1 cellular context compared by ENCODE assay signal in the genomic region with DNA sequence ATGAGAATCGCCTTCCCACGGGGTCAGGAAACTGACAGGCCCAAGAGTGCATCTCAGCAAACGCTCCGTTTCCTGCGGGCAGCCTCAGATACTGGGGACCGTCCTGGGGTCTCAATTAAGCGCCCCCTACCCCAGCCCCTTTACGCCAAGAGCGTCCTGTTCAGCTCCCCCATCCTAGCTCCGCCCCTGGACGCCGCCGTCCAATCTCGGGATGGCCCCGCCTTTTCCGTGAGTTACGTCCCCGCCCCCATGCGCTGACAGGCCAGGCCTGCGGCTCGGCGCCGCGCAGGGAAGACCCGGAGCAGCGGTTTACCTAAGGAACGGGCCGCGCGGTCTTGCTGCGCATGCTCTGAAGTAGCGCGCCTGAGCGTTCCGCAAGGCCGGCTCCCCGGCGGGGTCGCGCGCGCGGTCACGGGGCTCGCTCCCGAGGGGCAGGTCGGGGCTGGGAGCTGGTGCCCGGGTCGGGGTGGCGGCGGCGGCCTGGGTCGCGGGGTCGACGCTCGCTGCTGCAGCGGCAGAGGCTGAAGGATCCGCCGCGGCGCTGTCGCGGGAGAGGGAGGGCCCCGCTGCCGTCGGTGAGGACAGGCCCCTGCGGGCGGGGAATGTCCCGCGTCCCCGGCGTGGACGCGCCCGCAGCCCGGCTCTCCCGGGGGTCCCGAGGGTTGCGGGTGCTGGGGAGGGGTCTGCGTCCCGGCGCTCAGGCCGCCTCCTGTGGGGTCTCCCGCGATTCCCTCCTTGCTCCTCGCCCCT.
A peak's percentile ranks its signal among the peaks of the same experiment; 100 is the strongest.
TF ChIP-seq lines count a peak whose summit lies in the region.

A gene with protein sequence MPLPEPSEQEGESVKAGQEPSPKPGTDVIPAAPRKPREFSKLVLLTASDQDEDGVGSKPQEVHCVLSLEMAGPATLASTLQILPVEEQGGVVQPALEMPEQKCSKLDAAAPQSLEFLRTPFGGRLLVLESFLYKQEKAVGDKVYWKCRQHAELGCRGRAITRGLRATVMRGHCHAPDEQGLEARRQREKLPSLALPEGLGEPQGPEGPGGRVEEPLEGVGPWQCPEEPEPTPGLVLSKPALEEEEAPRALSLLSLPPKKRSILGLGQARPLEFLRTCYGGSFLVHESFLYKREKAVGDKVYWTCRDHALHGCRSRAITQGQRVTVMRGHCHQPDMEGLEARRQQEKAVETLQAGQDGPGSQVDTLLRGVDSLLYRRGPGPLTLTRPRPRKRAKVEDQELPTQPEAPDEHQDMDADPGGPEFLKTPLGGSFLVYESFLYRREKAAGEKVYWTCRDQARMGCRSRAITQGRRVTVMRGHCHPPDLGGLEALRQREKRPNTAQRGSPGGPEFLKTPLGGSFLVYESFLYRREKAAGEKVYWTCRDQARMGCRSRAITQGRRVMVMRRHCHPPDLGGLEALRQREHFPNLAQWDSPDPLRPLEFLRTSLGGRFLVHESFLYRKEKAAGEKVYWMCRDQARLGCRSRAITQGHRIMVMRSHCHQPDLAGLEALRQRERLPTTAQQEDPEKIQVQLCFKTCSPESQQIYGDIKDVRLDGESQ (plus strand): TSS at position 352 of the 750 bp plus-strand sequence. CDS start 17,755 bp downstream, outside the sequence.

TF ChIP-seq in H1, 55 proteins besides CTCF, POLR2A, EP300 and RAD21 (continues in another document):
- TF ChIP-seq CHD1 (IDR thresholded peaks at IDR 0.05; ENCODE audit: low read depth, low read length) (no peak), SP1 (IDR thresholded peaks at IDR 0.05; ENCODE audit: low read depth, low read length) (peak; percentile 97), POLR2AphosphoS5 (IDR thresholded peaks at IDR 0.05; ENCODE audit: low read depth, low read length) (no peak), CREB1 (IDR thresholded peaks at IDR 0.05) (peak; percentile 79), SUZ12 (IDR thresholded peaks at IDR 0.05; ENCODE audit: low read length) (no peak), TAF1 (IDR thresholded peaks at IDR 0.05; ENCODE audit: low read depth, low read length) (peak; percentile 56; the same call in 1 of the 2 replicates), GABPA (IDR thresholded peaks at IDR 0.05; ENCODE audit: borderline replicate concordance, insufficient read depth, low read length) (no peak), CBX8 (IDR thresholded peaks at IDR 0.05; ENCODE audit: borderline replicate concordance, low read depth, low read length) (no peak), RNF2 (IDR thresholded peaks at IDR 0.05; ENCODE audit: borderline replicate concordance, low read depth, low read length, missing control alignments, poor library complexity, severe bottlenecking) (no peak), ZNF274 (IDR thresholded peaks at IDR 0.05; ENCODE audit: borderline replicate concordance, extremely low read depth, low read length) (no peak), BACH1 (IDR thresholded peaks at IDR 0.05; ENCODE audit: low read length) (no peak), BCL11A (IDR thresholded peaks at IDR 0.05; ENCODE audit: low read depth in 2 of 2, low read length in 2 of 2) (no peak), USF2 (IDR thresholded peaks at IDR 0.05; ENCODE audit: low read length) (no peak; the same call in 1 of the 2 replicates), KDM1A (IDR thresholded peaks at IDR 0.05; ENCODE audit: borderline replicate concordance, low read length) (no peak), TCF12 (IDR thresholded peaks at IDR 0.05; ENCODE audit: low read depth, low read length) (no peak), RXRA (IDR thresholded peaks at IDR 0.05; ENCODE audit: insufficient read depth, low read depth, low read length) (no peak), EZH2 (IDR thresholded peaks at IDR 0.05; ENCODE audit: low read depth, low read length, severe bottlenecking) (no peak), SIN3A (conservative IDR thresholded peaks at IDR 0.05 in 1 of 2, IDR thresholded peaks at IDR 0.05 in 1 of 2; ENCODE audit: low read depth in 1 of 2, low read length in 2 of 2) (peak in 1 of 2 experiments; percentile 87; a peak in 2 of 4 replicates), PHF8 (conservative IDR thresholded peaks at IDR 0.05; ENCODE audit: low read depth, low read length) (peak; percentile 41; the same call in 1 of the 2 replicates), HDAC2 (IDR thresholded peaks at IDR 0.05; ENCODE audit: borderline replicate concordance in 1 of 2, low read depth in 2 of 2, low read length in 2 of 2) (no peak), TAF7 (optimal IDR thresholded peaks at IDR 0.05; ENCODE audit: borderline replicate concordance, low read depth, low read length) (peak; percentile 51), MAFK (IDR thresholded peaks at IDR 0.05; ENCODE audit: low read depth, low read length) (no peak), NRF1 (IDR thresholded peaks at IDR 0.05; ENCODE audit: low read depth, low read length) (peak; percentile 65), YY1 (IDR thresholded peaks at IDR 0.05; ENCODE audit: low read depth, low read length) (no peak; the same call in 1 of the 2 replicates), POU5F1 (IDR thresholded peaks at IDR 0.05; ENCODE audit: low read depth, low read length) (no peak), BRCA1 (IDR thresholded peaks at IDR 0.05; ENCODE audit: low read depth, low read length) (no peak), CBX5 (IDR thresholded peaks at IDR 0.05; ENCODE audit: low read depth, low read length) (no peak), RFX5 (IDR thresholded peaks at IDR 0.05; ENCODE audit: borderline replicate concordance, low read depth, low read length) (peak; percentile 44; the same call in 1 of the 2 replicates), SIRT6 (IDR thresholded peaks at IDR 0.05; ENCODE audit: low read length) (no peak), KDM5A (IDR thresholded peaks at IDR 0.05; ENCODE audit: low read length) (no peak), TBP (IDR thresholded peaks at IDR 0.05; ENCODE audit: low read depth, low read length) (no peak), SIX5 (IDR thresholded peaks at IDR 0.05; ENCODE audit: low read depth, low read length) (no peak), CHD2 (IDR thresholded peaks at IDR 0.05; ENCODE audit: low read length) (0 out of 2 replicates have a peak, but pooled peaks have one; percentile 26), FOSL1 (IDR thresholded peaks at IDR 0.05; ENCODE audit: insufficient read depth, low read depth, low read length) (no peak), EGR1 (IDR thresholded peaks at IDR 0.05; ENCODE audit: borderline replicate concordance, low read depth, low read length) (no peak), RBBP5 (IDR thresholded peaks at IDR 0.05; ENCODE audit: borderline replicate concordance, low read depth, low read length) (peak; percentile 67; the same call in 1 of the 2 replicates), SRF (IDR thresholded peaks at IDR 0.05; ENCODE audit: low read depth, low read length) (no peak), SP2 (IDR thresholded peaks at IDR 0.05; ENCODE audit: low read length) (no peak), CTBP2 (IDR thresholded peaks at IDR 0.05; ENCODE audit: borderline replicate concordance, insufficient read depth, insufficient read length, low read length) (no peak), HDAC6 (IDR thresholded peaks at IDR 0.05; ENCODE audit: low read depth, low read length) (no peak), SP4 (IDR thresholded peaks at IDR 0.05; ENCODE audit: low read length) (peak; percentile 90), JUND (IDR thresholded peaks at IDR 0.05; ENCODE audit: low read length) (no peak), JUN (IDR thresholded peaks at IDR 0.05; ENCODE audit: low read depth, low read length) (no peak), CEBPB (IDR thresholded peaks at IDR 0.05; ENCODE audit: low read depth, low read length) (no peak), KDM4A (IDR thresholded peaks at IDR 0.05; ENCODE audit: low read depth, low read length, severe bottlenecking) (peak; percentile 97), TEAD4 (IDR thresholded peaks at IDR 0.05; ENCODE audit: low read depth, low read length) (peak; percentile 42; the same call in 1 of the 2 replicates), SAP30 (IDR thresholded peaks at IDR 0.05; ENCODE audit: insufficient read depth, insufficient replicate concordance, low read length) (no peak), ATF2 (IDR thresholded peaks at IDR 0.05; ENCODE audit: low read length) (no peak)
- TF ChIP-seq, protein P1, sequence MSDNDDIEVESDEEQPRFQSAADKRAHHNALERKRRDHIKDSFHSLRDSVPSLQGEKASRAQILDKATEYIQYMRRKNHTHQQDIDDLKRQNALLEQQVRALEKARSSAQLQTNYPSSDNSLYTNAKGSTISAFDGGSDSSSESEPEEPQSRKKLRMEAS (IDR thresholded peaks at IDR 0.05), result peak; percentile 81
- TF ChIP-seq, protein P2, sequence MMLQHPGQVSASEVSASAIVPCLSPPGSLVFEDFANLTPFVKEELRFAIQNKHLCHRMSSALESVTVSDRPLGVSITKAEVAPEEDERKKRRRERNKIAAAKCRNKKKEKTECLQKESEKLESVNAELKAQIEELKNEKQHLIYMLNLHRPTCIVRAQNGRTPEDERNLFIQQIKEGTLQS (IDR thresholded peaks at IDR 0.05; ENCODE audit: insufficient read depth, low read depth, low read length), result no peak
- TF ChIP-seq, protein P3, sequence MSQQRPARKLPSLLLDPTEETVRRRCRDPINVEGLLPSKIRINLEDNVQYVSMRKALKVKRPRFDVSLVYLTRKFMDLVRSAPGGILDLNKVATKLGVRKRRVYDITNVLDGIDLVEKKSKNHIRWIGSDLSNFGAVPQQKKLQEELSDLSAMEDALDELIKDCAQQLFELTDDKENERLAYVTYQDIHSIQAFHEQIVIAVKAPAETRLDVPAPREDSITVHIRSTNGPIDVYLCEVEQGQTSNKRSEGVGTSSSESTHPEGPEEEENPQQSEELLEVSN (IDR thresholded peaks at IDR 0.05), result no peak
